Comparison of ENCODE assay signal across 10 cellular contexts in genomic region chr22:20463324-20464095, GRCh38. TPM values are rescaled to one million over a fixed set of nuclear protein-coding genes. Genes with fewer than 3 reads are reported as not detected.
A peak's percentile ranks its signal among the peaks of the same experiment; 100 is the strongest.
DNase-seq lines count a peak whose midpoint lies in the region; ATAC-seq, FAIRE-seq and TF ChIP-seq lines count a peak whose summit lies in the region.
"Had no signal": no experiment of that assay in that cellular context is flagged by ENCODE, and none has a peak within 500 bp of the region (broad histone marks: within the 10 kb centered on the region; RNA-seq: fewer than 3 reads in every experiment).

No MANE protein-coding gene starts in this region.

- H3K27me3 Mint-ChIP-seq in stimulated activated naive CD8-positive, alpha-beta T cell treated with anti-CD3 and anti-CD28 coated beads, Interleukin-15, Interleukin-2, amounts not matched to agents 100 ng/mL and 50 ng/mL, for 24 hours = no peaks in the 10 kb centered on the region

- TF ChIP-seq CTCF in D721Med (IDR thresholded peaks at IDR 0.05; ENCODE audit: insufficient read depth, missing control alignments) = no peak

- FAIRE-seq in D721Med (lab: Jason Lieb, UNC) = no peak
- FAIRE-seq: A549 had no signal

- peaks cover 16% of the 10 kb centered on the region for H3K36me3 Mint-ChIP-seq in stimulated activated naive CD8-positive, alpha-beta T cell treated with anti-CD3 and anti-CD28 coated beads, Interleukin-15, Interleukin-2, amounts not matched to agents 100 ng/mL and 50 ng/mL, for 24 hours (ENCODE audit: low read depth)

- peaks cover 41% of the 10 kb centered on the region for H3K4me1 Mint-ChIP-seq in stimulated activated naive CD8-positive, alpha-beta T cell treated with anti-CD3 and anti-CD28 coated beads, Interleukin-15, Interleukin-2, amounts not matched to agents 100 ng/mL and 50 ng/mL, for 24 hours (ENCODE audit: low read depth)

- H3K9me3 Mint-ChIP-seq in stimulated activated naive CD8-positive, alpha-beta T cell treated with anti-CD3 and anti-CD28 coated beads, Interleukin-15, Interleukin-2, amounts not matched to agents 100 ng/mL and 50 ng/mL, for 24 hours = no peaks in the 10 kb centered on the region

- peak overlapping the region; percentile 94 for H3K27ac Mint-ChIP-seq in stimulated activated naive CD8-positive, alpha-beta T cell treated with anti-CD3 and anti-CD28 coated beads, Interleukin-15, Interleukin-2, amounts not matched to agents 100 ng/mL and 50 ng/mL, for 24 hours

- ATAC-seq in GM18502 (IDR thresholded peaks at IDR 0.05; ENCODE audit: poor library complexity, unreplicated experiment) (no peak), SK-N-SH treated with all-trans-retinoic acid at 6 μM for 48 hours (no peak)
- ATAC-seq: A549, body of pancreas had no signal

- H3K4me3 Mint-ChIP-seq in stimulated activated naive CD8-positive, alpha-beta T cell treated with anti-CD3 and anti-CD28 coated beads, Interleukin-15, Interleukin-2, amounts not matched to agents 100 ng/mL and 50 ng/mL, for 24 hours = peak overlapping the region; percentile 32

- peak; percentile 63 for DNase-seq in SIG-M5 treated with dmso at 0.1 percent for 504 hours (lab: John Stamatoyannopoulos, UW; ENCODE audit: unreplicated experiment)
- DNase-seq in SIG-M5 (lab: John Stamatoyannopoulos, UW) = no peak
- peak; percentile 94 for DNase-seq in SKM-1 treated with dmso at 0.1 percent for 144 hours (lab: John Stamatoyannopoulos, UW; ENCODE audit: unreplicated experiment)
- DNase-seq in dermis blood vessel endothelial cell = peak; percentile 19
- no peak for DNase-seq in D721Med (ENCODE audit: insufficient read length, low spot score)
- DNase-seq: body of pancreas had no signal

TF ChIP-seq in SK-N-SH treated with all-trans-retinoic acid at 6 μM for 48 hours, 23 proteins besides CTCF, POLR2A, EP300 and RAD21:
- TF ChIP-seq CREB5 (CRISPR knock-in tag; IDR thresholded peaks at IDR 0.05; ENCODE audit: low read depth) = no peak
- no peak for TF ChIP-seq CSDC2 (CRISPR knock-in tag; IDR thresholded peaks at IDR 0.05)
- TF ChIP-seq, protein P1, sequence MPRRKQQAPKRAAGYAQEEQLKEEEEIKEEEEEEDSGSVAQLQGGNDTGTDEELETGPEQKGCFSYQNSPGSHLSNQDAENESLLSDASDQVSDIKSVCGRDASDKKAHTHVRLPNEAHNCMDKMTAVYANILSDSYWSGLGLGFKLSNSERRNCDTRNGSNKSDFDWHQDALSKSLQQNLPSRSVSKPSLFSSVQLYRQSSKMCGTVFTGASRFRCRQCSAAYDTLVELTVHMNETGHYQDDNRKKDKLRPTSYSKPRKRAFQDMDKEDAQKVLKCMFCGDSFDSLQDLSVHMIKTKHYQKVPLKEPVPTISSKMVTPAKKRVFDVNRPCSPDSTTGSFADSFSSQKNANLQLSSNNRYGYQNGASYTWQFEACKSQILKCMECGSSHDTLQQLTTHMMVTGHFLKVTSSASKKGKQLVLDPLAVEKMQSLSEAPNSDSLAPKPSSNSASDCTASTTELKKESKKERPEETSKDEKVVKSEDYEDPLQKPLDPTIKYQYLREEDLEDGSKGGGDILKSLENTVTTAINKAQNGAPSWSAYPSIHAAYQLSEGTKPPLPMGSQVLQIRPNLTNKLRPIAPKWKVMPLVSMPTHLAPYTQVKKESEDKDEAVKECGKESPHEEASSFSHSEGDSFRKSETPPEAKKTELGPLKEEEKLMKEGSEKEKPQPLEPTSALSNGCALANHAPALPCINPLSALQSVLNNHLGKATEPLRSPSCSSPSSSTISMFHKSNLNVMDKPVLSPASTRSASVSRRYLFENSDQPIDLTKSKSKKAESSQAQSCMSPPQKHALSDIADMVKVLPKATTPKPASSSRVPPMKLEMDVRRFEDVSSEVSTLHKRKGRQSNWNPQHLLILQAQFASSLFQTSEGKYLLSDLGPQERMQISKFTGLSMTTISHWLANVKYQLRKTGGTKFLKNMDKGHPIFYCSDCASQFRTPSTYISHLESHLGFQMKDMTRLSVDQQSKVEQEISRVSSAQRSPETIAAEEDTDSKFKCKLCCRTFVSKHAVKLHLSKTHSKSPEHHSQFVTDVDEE (CRISPR knock-in tag; IDR thresholded peaks at IDR 0.05) = no peak
- TF ChIP-seq ZFP3 (CRISPR knock-in tag; IDR thresholded peaks at IDR 0.05) = no peak
- TF ChIP-seq RARB (CRISPR knock-in tag; IDR thresholded peaks at IDR 0.05) = no peak
- TF ChIP-seq, protein P2, sequence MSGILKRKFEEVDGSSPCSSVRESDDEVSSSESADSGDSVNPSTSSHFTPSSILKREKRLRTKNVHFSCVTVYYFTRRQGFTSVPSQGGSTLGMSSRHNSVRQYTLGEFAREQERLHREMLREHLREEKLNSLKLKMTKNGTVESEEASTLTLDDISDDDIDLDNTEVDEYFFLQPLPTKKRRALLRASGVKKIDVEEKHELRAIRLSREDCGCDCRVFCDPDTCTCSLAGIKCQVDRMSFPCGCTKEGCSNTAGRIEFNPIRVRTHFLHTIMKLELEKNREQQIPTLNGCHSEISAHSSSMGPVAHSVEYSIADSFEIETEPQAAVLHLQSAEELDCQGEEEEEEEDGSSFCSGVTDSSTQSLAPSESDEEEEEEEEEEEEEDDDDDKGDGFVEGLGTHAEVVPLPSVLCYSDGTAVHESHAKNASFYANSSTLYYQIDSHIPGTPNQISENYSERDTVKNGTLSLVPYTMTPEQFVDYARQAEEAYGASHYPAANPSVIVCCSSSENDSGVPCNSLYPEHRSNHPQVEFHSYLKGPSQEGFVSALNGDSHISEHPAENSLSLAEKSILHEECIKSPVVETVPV (CRISPR knock-in tag; IDR thresholded peaks at IDR 0.05) = no peak
- no peak for TF ChIP-seq ZC3H10 (CRISPR knock-in tag; IDR thresholded peaks at IDR 0.05)
- TF ChIP-seq BACH2 (CRISPR knock-in tag; IDR thresholded peaks at IDR 0.05; ENCODE audit: borderline replicate concordance) = no peak
- TF ChIP-seq GLIS3 (CRISPR knock-in tag; IDR thresholded peaks at IDR 0.05) = no peak
- no peak for TF ChIP-seq ISL1 (CRISPR knock-in tag; IDR thresholded peaks at IDR 0.05)
- TF ChIP-seq ZNF565 (CRISPR knock-in tag; conservative IDR thresholded peaks at IDR 0.05; ENCODE audit: low read depth) = no peak
- no peak for TF ChIP-seq ZNF70 (CRISPR knock-in tag; IDR thresholded peaks at IDR 0.05)
- no peak for TF ChIP-seq SNAI2 (CRISPR knock-in tag; IDR thresholded peaks at IDR 0.05)
- no peak for TF ChIP-seq ZFP30 (CRISPR knock-in tag; IDR thresholded peaks at IDR 0.05)

RNA-seq across cellular contexts. Expression of gene SCARF2, which starts 25.9 kb away (rescaled TPM):
- total RNA-seq in dermis blood vessel endothelial cell = 9.7 and 12.0 TPM in 2 replicates

RNA-seq across cellular contexts. Expression of gene KLHL22, which starts 32.1 kb away (rescaled TPM):
- total RNA-seq in dermis blood vessel endothelial cell = 19.5 and 28.1 TPM in 2 replicates

RNA-seq across cellular contexts. Expression of gene MED15, which starts 43.9 kb away (rescaled TPM):
- 33.0 and 37.8 TPM in 2 replicates for total RNA-seq in dermis blood vessel endothelial cell

Comparison
In these comparisons a context has a peak if more than half of its experiments do, and no peak if none do; other contexts are left out.
1. DNase-seq: peak in SIG-M5 treated with dmso at 0.1 percent for 504 hours (single experiment), SKM-1 treated with dmso at 0.1 percent for 144 hours (single experiment) and dermis blood vessel endothelial cell (single experiment); none in SIG-M5 (single experiment) and D721Med (single experiment).